Comparison of ENCODE assay signal across 11 cellular contexts in genomic region chr4:122687450-122688121, GRCh38. TPM values are rescaled to one million over a fixed set of nuclear protein-coding genes. Genes with fewer than 3 reads are reported as not detected.
DNase-seq lines count a peak whose midpoint lies in the region; ATAC-seq, FAIRE-seq and TF ChIP-seq lines count a peak whose summit lies in the region.
"Had no signal": no experiment of that assay in that cellular context is flagged by ENCODE, and none has a peak within 500 bp of the region (broad histone marks: within the 10 kb centered on the region; RNA-seq: fewer than 3 reads in every experiment).

No MANE protein-coding gene starts in this region.

- CTCF ChIA-PET in endothelial cell of umbilical vein (lab: Charles Lee), result interaction anchor here (1.2 to 1.5 kb wide), 2 partner anchors 13 to 29 kb away, joined by 4 to 9 read pairs; no protein-coding TSS in a partner anchor

- dilution Hi-C loops in endothelial cell of umbilical vein (cut with MboI; ENCODE audit: extremely low pct_ligation_motif_present, low sequenced_read_pairs), result no loop called here

- intact Hi-C loops in endothelial cell of umbilical vein (cut with micrococcal nuclease) (no loop called here), posterior cingulate gyrus (cut with DNase I) (no loop called here)

- H3K9me3 ChIP-seq in BLaER1 treated with 17β-estradiol and CSF1 and Interleukin-3, amounts not matched to agents 10 nM and 100 nM (replicated peaks in 1 of 11), result peaks cover 11 to 26% (median 19%) of the 10 kb centered on the region in 11 experiments
- no peaks in the 10 kb centered on the region for H3K9me3 ChIP-seq in endothelial cell of umbilical vein (replicated peaks; ENCODE audit: control insufficient read depth, insufficient read depth, low read length)

- H3K4me1 Mint-ChIP-seq in type B pancreatic cell (ENCODE audit: unreplicated experiment), result no peaks in the 10 kb centered on the region
- H3K4me1 Mint-ChIP-seq: CD14-positive monocyte had no signal

- H3K4me1 ChIP-seq in BLaER1 treated with 17β-estradiol and CSF1 and Interleukin-3, amounts not matched to agents 10 nM and 100 nM, result peaks cover 16 to 24% (median 22%) of the 10 kb centered on the region in 10 experiments; a peak in 19 of 20 replicates
- H3K4me1 ChIP-seq in endothelial cell of umbilical vein (ENCODE audit: control insufficient read depth, extremely low read depth, insufficient read depth, low read length), result peaks cover 8% of the 10 kb centered on the region

- no peaks in the 10 kb centered on the region for H3K79me2 ChIP-seq in endothelial cell of umbilical vein (ENCODE audit: control insufficient read depth, insufficient read depth, low read length)

- H3K36me3 Mint-ChIP-seq in type B pancreatic cell, result no peaks in the 10 kb centered on the region
- H3K36me3 Mint-ChIP-seq: CD14-positive monocyte had no signal

- H3K4me2 ChIP-seq in BLaER1 treated with 17β-estradiol and CSF1 and Interleukin-3, amounts not matched to agents 10 nM and 100 nM, result peak overlapping the region; percentile 23 to 74 (median 56); a peak in 21 of 22 replicates
- H3K4me2 ChIP-seq in endothelial cell of umbilical vein (ENCODE audit: insufficient read depth, low read length), result no peak overlapping the region

- peak; percentile 76 for ATAC-seq in GM21367 (IDR thresholded peaks at IDR 0.05; ENCODE audit: unreplicated experiment)

- no peak overlapping the region for H3K4me3 ChIP-seq in BLaER1 treated with 17β-estradiol and CSF1 and Interleukin-3, amounts not matched to agents 10 nM and 100 nM
- no peak overlapping the region for H3K4me3 ChIP-seq in endothelial cell of umbilical vein (replicated peaks in 1 of 3; ENCODE audit: insufficient read depth in 1 of 3, low read depth in 1 of 3, low read length in 3 of 3)

- peak overlapping the region in 4 of 11 experiments; percentile 1 to 44 (median 24); a peak in 8 of 22 replicates for H3K9ac ChIP-seq in BLaER1 treated with 17β-estradiol and CSF1 and Interleukin-3, amounts not matched to agents 10 nM and 100 nM
- no peak overlapping the region for H3K9ac ChIP-seq in endothelial cell of umbilical vein (replicated peaks; ENCODE audit: extremely low read depth, insufficient read depth, low read length)

- no peaks in the 10 kb centered on the region for H3K27me3 Mint-ChIP-seq in type B pancreatic cell

- no peaks in the 10 kb centered on the region for H3K9me3 Mint-ChIP-seq in type B pancreatic cell

- peak overlapping the region; percentile 5 for H2AFZ ChIP-seq in endothelial cell of umbilical vein (ENCODE audit: low read depth, low read length)

- no peak overlapping the region for H3K4me3 Mint-ChIP-seq in type B pancreatic cell
- H3K4me3 Mint-ChIP-seq: CD14-positive monocyte, HFFc6 had no signal

- POLR2A ChIA-PET in endothelial cell of umbilical vein (lab: Charles Lee), result interaction anchor here (0.5 kb wide), 1 partner anchor 74 kb away, joined by 8 read pairs; no protein-coding TSS in a partner anchor

- no peak for TF ChIP-seq POLR2A in endothelial cell of umbilical vein (IDR thresholded peaks at IDR 0.05; ENCODE audit: low read depth, low read length)

- TF ChIP-seq CTCF in endothelial cell of umbilical vein (IDR thresholded peaks at IDR 0.05; ENCODE audit: extremely low read depth in 1 of 2, insufficient read depth in 1 of 2, low read depth in 1 of 2, low read length in 2 of 2) (no peak), type B pancreatic cell (conservative IDR thresholded peaks at IDR 0.05) (no peak)

- peak; percentile 87 for DNase-seq in NOMO-1 treated with DMSO at 0.1 percent for 48 hours (lab: John Stamatoyannopoulos, UW; ENCODE audit: unreplicated experiment)
- no peak for DNase-seq in endothelial cell of umbilical vein (ENCODE audit: low read depth, low spot score)
- no peak for DNase-seq in type B pancreatic cell (ENCODE audit: extremely low spot score, unreplicated experiment)
- DNase-seq in posterior cingulate gyrus, result no peak
- no peak for DNase-seq in pons (ENCODE audit: low spot score)
- DNase-seq in NCI-H2227 treated with DMSO at 0.1 percent for 48 hours (lab: John Stamatoyannopoulos, UW), result no peak
- DNase-seq: HFFc6 had no signal

- no peaks in the 10 kb centered on the region for H3K27me3 ChIP-seq in BLaER1 treated with 17β-estradiol and CSF1 and Interleukin-3, amounts not matched to agents 10 nM and 100 nM
- no peaks in the 10 kb centered on the region for H3K27me3 ChIP-seq in endothelial cell of umbilical vein (ENCODE audit: control insufficient read depth in 2 of 2, insufficient read depth in 2 of 2, low read length in 2 of 2)

- H3K36me3 ChIP-seq in BLaER1 treated with 17β-estradiol and CSF1 and Interleukin-3, amounts not matched to agents 10 nM and 100 nM, result no peaks in the 10 kb centered on the region
- no peaks in the 10 kb centered on the region for H3K36me3 ChIP-seq in endothelial cell of umbilical vein (ENCODE audit: control insufficient read depth in 2 of 2, extremely low read depth in 1 of 2, insufficient read depth in 2 of 2, low read length in 2 of 2)

- H4K20me1 ChIP-seq in BLaER1 treated with 17β-estradiol and CSF1 and Interleukin-3, amounts not matched to agents 10 nM and 100 nM, result no peaks in the 10 kb centered on the region
- H4K20me1 ChIP-seq in endothelial cell of umbilical vein (replicated peaks; ENCODE audit: control insufficient read depth, extremely low read depth, insufficient read depth, low read length), result no peaks in the 10 kb centered on the region

- no peak for FAIRE-seq in endothelial cell of umbilical vein (lab: Jason Lieb, UNC)
- FAIRE-seq: islet of Langerhans had no signal

- H3K27ac ChIP-seq in BLaER1 treated with 17β-estradiol and CSF1 and Interleukin-3, amounts not matched to agents 10 nM and 100 nM, result peak overlapping the region in 9 of 11 experiments; percentile 35 to 74 (median 62); a peak in 18 of 22 replicates
- H3K27ac ChIP-seq in endothelial cell of umbilical vein (ENCODE audit: insufficient read depth, low read depth, low read length), result no peak overlapping the region

- no TSS peak for BruUV-seq in endothelial cell of umbilical vein (replicated peaks; lab: Mats Ljungman, UMichigan)

- no peak overlapping the region for H3K27ac Mint-ChIP-seq in type B pancreatic cell
- H3K27ac Mint-ChIP-seq: CD14-positive monocyte, HFFc6 had no signal

- H3K9me1 ChIP-seq in endothelial cell of umbilical vein (replicated peaks; ENCODE audit: control insufficient read depth, extremely low read depth, insufficient read depth, low read length), result no peaks in the 10 kb centered on the region

TF ChIP-seq in endothelial cell of umbilical vein, 7 proteins besides CTCF, POLR2A, EP300 and RAD21:
- no peak for TF ChIP-seq MYC (IDR thresholded peaks at IDR 0.05; ENCODE audit: low read depth, low read length)
- TF ChIP-seq GATA2 (IDR thresholded peaks at IDR 0.05; ENCODE audit: insufficient read depth, insufficient read length, low read depth, low read length), result no peak
- TF ChIP-seq POLR2AphosphoS5 (IDR thresholded peaks at IDR 0.05; ENCODE audit: insufficient read depth, low read depth, low read length), result no peak
- TF ChIP-seq EZH2 (IDR thresholded peaks at IDR 0.05; ENCODE audit: borderline replicate concordance, low read depth, low read length, severe bottlenecking), result no peak
- TF ChIP-seq, protein P1, sequence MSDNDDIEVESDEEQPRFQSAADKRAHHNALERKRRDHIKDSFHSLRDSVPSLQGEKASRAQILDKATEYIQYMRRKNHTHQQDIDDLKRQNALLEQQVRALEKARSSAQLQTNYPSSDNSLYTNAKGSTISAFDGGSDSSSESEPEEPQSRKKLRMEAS (IDR thresholded peaks at IDR 0.05; ENCODE audit: insufficient read depth, insufficient read length), result no peak
- no peak for TF ChIP-seq FOS (IDR thresholded peaks at IDR 0.05; ENCODE audit: borderline replicate concordance, insufficient read depth, low read length)
- TF ChIP-seq JUN (IDR thresholded peaks at IDR 0.05; ENCODE audit: borderline replicate concordance, insufficient read depth, insufficient read length, low read depth), result no peak

RNA-seq across cellular contexts. Expression of gene BBS12, which starts 44.9 kb away (rescaled TPM):
- total RNA-seq in endothelial cell of umbilical vein (2.1 and 2.3 TPM in 2 replicates), type B pancreatic cell (ENCODE audit: low replicate concordance) (3.8 and 4.5 TPM in 2 replicates)
- 0.91 and 0.99 TPM in 2 replicates for polyA plus RNA-seq in endothelial cell of umbilical vein
- 0.97 and 1.2 TPM in 2 replicates for polyA plus RNA-seq in endothelial cell of umbilical vein (2011; cell fraction: cytosol; rRNA removed)
- polyA plus RNA-seq in endothelial cell of umbilical vein (2011; cell fraction: nucleus; rRNA removed), result 0.64 and 0.97 TPM in 2 replicates
- 2.4 and 2.5 TPM in 2 replicates for polyA plus RNA-seq in endothelial cell of umbilical vein (2012)
- 2.3 and 2.5 TPM in 2 replicates for polyA minus RNA-seq in endothelial cell of umbilical vein
- polyA minus RNA-seq in endothelial cell of umbilical vein (2011; cell fraction: cytosol; rRNA and poly(A)+ RNA removed), result 0.31 TPM
- 1.7 and 2.8 TPM in 2 replicates for polyA minus RNA-seq in endothelial cell of umbilical vein (2011; cell fraction: nucleus; rRNA and poly(A)+ RNA removed)
